19 cellular contexts compared by ENCODE assay signal in the genomic region with DNA sequence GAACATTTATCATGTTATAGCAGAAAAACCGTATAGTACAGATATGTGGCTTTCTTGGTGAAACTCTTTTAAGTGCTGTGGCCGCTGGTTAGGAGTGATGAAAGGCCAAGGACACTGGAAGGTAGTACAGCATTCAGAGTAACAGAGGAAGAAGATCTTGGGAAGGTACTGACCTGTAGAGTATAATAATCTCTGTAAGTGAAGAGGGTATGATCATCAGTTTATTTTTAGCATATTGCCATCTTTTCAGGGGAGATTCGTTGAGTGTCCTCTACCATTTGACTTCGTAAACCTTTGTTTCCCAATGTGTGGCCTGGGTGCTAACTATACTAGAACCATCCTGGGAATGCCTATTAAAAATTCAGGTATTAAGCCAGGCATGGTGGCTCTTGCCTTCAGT. TPM values are rescaled to one million over a fixed set of nuclear protein-coding genes. Genes with fewer than 3 reads are reported as not detected.
DNase-seq lines count a peak whose midpoint lies in the region; ATAC-seq and TF ChIP-seq lines count a peak whose summit lies in the region.
"Had no signal": no experiment of that assay in that cellular context is flagged by ENCODE, and none has a peak within 500 bp of the region (broad histone marks: within the 10 kb centered on the region; RNA-seq: fewer than 3 reads in every experiment).

No MANE protein-coding gene starts in this region.

- no peaks in the 10 kb centered on the region for H3K9me3 Mint-ChIP-seq in stimulated activated naive CD8-positive, alpha-beta T cell treated with anti-CD3 and anti-CD28 coated beads, Interleukin-15, Interleukin-2, amounts not matched to agents 100 ng/mL and 50 ng/mL, for 24 hours
- no peaks in the 10 kb centered on the region for H3K9me3 Mint-ChIP-seq in WTC11
- H3K9me3 Mint-ChIP-seq in mesothelial cell of epicardium, result no peaks in the 10 kb centered on the region
- H3K9me3 Mint-ChIP-seq: HFFc6 had no signal

- H3K36me3 Mint-ChIP-seq in stimulated activated naive CD8-positive, alpha-beta T cell treated with anti-CD3 and anti-CD28 coated beads, Interleukin-15, Interleukin-2, amounts not matched to agents 100 ng/mL and 50 ng/mL, for 24 hours (ENCODE audit: low read depth), result peaks cover 71% of the 10 kb centered on the region
- peaks cover 17% of the 10 kb centered on the region for H3K36me3 Mint-ChIP-seq in WTC11
- H3K36me3 Mint-ChIP-seq in mesothelial cell of epicardium, result peaks cover 19% of the 10 kb centered on the region

- CTCF ChIA-PET in WTC11 (lab: Charles Lee), result no interaction called here

- H3K4me3 Mint-ChIP-seq in stimulated activated naive CD8-positive, alpha-beta T cell treated with anti-CD3 and anti-CD28 coated beads, Interleukin-15, Interleukin-2, amounts not matched to agents 100 ng/mL and 50 ng/mL, for 24 hours, result no peak overlapping the region
- H3K4me3 Mint-ChIP-seq in WTC11 (no peak overlapping the region), mesothelial cell of epicardium (no peak overlapping the region)
- H3K4me3 Mint-ChIP-seq: HFFc6 had no signal

- TF ChIP-seq CTCF in WTC11 (IDR thresholded peaks at IDR 0.05), result no peak
- no peak for TF ChIP-seq CTCF in mesothelial cell of epicardium (IDR thresholded peaks at IDR 0.05; ENCODE audit: unreplicated experiment)

- H3K27ac Mint-ChIP-seq in stimulated activated naive CD8-positive, alpha-beta T cell treated with anti-CD3 and anti-CD28 coated beads, Interleukin-15, Interleukin-2, amounts not matched to agents 100 ng/mL and 50 ng/mL, for 24 hours, result peak overlapping the region; percentile 23
- H3K27ac Mint-ChIP-seq in WTC11 (peak overlapping the region; percentile 34; the same call in 1 of the 2 replicates), mesothelial cell of epicardium (peak overlapping the region; percentile 30)
- H3K27ac Mint-ChIP-seq: HFFc6 had no signal

- peaks cover 93% of the 10 kb centered on the region for H3K4me1 Mint-ChIP-seq in stimulated activated naive CD8-positive, alpha-beta T cell treated with anti-CD3 and anti-CD28 coated beads, Interleukin-15, Interleukin-2, amounts not matched to agents 100 ng/mL and 50 ng/mL, for 24 hours (ENCODE audit: low read depth)
- peaks cover 67% of the 10 kb centered on the region for H3K4me1 Mint-ChIP-seq in WTC11
- H3K4me1 Mint-ChIP-seq in mesothelial cell of epicardium, result peaks cover 38% of the 10 kb centered on the region

- POLR2A ChIA-PET in WTC11 (lab: Charles Lee), result no interaction called here

- DNase-seq in stimulated activated naive CD8-positive, alpha-beta T cell treated with anti-CD3 and anti-CD28 coated beads, Interleukin-15, Interleukin-2, amounts not matched to agents 100 U/mL and 50 U/mL, for 24 hours, result no peak
- DNase-seq in WTC11 (ENCODE audit: low spot score) (no peak), mesothelial cell of epicardium (ENCODE audit: low spot score in 2 of 2, unreplicated experiment in 2 of 2) (no peak), NCI-H1436 treated with DMSO at 0.1 percent for 48 hours (lab: John Stamatoyannopoulos, UW) (no peak), NCI-H1105 (lab: John Stamatoyannopoulos, UW) (no peak)
- DNase-seq: ACHN, C1 segment of cervical spinal cord, Caco-2, H7, HFFc6, IMR-90, NCI-H1417 treated with DMSO at 0.1 percent for 48 hours, NCI-H1930, NCI-H345, NCI-H524 treated with DMSO at 0.1 percent for 48 hours, PC-9, SJCRH30 had no signal

- ATAC-seq in stimulated activated naive CD8-positive, alpha-beta T cell treated with anti-CD3 and anti-CD28 coated beads, Interleukin-15, Interleukin-2, amounts not matched to agents 100 U/mL and 50 U/mL, for 24 hours, result no peak
- ATAC-seq in WTC11, result no peak
- ATAC-seq in HG03460 (IDR thresholded peaks at IDR 0.05; ENCODE audit: unreplicated experiment), result no peak

- no peaks in the 10 kb centered on the region for H3K27me3 Mint-ChIP-seq in stimulated activated naive CD8-positive, alpha-beta T cell treated with anti-CD3 and anti-CD28 coated beads, Interleukin-15, Interleukin-2, amounts not matched to agents 100 ng/mL and 50 ng/mL, for 24 hours
- H3K27me3 Mint-ChIP-seq in WTC11 (ENCODE audit: low read depth) (no peaks in the 10 kb centered on the region), mesothelial cell of epicardium (ENCODE audit: low read depth) (no peaks in the 10 kb centered on the region)

TF ChIP-seq in WTC11, 78 proteins besides CTCF, POLR2A, EP300 and RAD21:
- TF ChIP-seq ZSCAN18 (CRISPR knock-in tag; IDR thresholded peaks at IDR 0.05) (no peak), CREB1 (CRISPR knock-in tag; IDR thresholded peaks at IDR 0.05) (no peak), IRF2 (CRISPR knock-in tag; IDR thresholded peaks at IDR 0.05; ENCODE audit: borderline replicate concordance, low read depth) (no peak), ZNF396 (CRISPR knock-in tag; IDR thresholded peaks at IDR 0.05; ENCODE audit: borderline replicate concordance) (no peak), SMAD4 (CRISPR knock-in tag; IDR thresholded peaks at IDR 0.05) (no peak), GTF2I (CRISPR knock-in tag; conservative IDR thresholded peaks at IDR 0.05) (no peak), TEAD4 (CRISPR knock-in tag; IDR thresholded peaks at IDR 0.05) (no peak), E2F1 (CRISPR knock-in tag; IDR thresholded peaks at IDR 0.05) (no peak), SOX15 (CRISPR knock-in tag; IDR thresholded peaks at IDR 0.05) (no peak), ZNF121 (CRISPR knock-in tag; IDR thresholded peaks at IDR 0.05) (no peak), JUN (CRISPR knock-in tag; IDR thresholded peaks at IDR 0.05) (no peak), ZBTB43 (CRISPR knock-in tag; IDR thresholded peaks at IDR 0.05) (no peak), RELA (CRISPR knock-in tag; IDR thresholded peaks at IDR 0.05; ENCODE audit: borderline replicate concordance) (no peak)
- TF ChIP-seq, protein P1, sequence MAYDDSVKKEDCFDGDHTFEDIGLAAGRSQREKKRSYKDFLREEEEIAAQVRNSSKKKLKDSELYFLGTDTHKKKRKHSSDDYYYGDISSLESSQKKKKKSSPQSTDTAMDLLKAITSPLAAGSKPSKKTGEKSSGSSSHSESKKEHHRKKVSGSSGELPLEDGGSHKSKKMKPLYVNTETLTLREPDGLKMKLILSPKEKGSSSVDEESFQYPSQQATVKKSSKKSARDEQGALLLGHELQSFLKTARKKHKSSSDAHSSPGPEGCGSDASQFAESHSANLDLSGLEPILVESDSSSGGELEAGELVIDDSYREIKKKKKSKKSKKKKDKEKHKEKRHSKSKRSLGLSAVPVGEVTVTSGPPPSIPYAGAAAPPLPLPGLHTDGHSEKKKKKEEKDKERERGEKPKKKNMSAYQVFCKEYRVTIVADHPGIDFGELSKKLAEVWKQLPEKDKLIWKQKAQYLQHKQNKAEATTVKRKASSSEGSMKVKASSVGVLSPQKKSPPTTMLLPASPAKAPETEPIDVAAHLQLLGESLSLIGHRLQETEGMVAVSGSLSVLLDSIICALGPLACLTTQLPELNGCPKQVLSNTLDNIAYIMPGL (CRISPR knock-in tag; IDR thresholded peaks at IDR 0.05), result no peak
- TF ChIP-seq, protein P2, sequence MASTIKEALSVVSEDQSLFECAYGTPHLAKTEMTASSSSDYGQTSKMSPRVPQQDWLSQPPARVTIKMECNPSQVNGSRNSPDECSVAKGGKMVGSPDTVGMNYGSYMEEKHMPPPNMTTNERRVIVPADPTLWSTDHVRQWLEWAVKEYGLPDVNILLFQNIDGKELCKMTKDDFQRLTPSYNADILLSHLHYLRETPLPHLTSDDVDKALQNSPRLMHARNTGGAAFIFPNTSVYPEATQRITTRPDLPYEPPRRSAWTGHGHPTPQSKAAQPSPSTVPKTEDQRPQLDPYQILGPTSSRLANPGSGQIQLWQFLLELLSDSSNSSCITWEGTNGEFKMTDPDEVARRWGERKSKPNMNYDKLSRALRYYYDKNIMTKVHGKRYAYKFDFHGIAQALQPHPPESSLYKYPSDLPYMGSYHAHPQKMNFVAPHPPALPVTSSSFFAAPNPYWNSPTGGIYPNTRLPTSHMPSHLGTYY (CRISPR knock-in tag; IDR thresholded peaks at IDR 0.05), result no peak
- TF ChIP-seq, protein P3, sequence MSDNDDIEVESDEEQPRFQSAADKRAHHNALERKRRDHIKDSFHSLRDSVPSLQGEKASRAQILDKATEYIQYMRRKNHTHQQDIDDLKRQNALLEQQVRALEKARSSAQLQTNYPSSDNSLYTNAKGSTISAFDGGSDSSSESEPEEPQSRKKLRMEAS (CRISPR knock-in tag; IDR thresholded peaks at IDR 0.05), result no peak
TF ChIP-seq in WTC11: peak in this region for 0.

RNA-seq across cellular contexts. Expression of gene WAC, which starts 44.6 kb away (rescaled TPM):
- 108 to 115 TPM (median 111 TPM) in 3 replicates for total RNA-seq in WTC11 (2021)
- total RNA-seq in mesothelial cell of epicardium, result 133 to 141 TPM (median 139 TPM) in 3 replicates
